In genomic region chr4:122968227-122968812, GRCh38 we compare ENCODE assay signal across 1 cellular context.
TF ChIP-seq lines count a peak whose summit lies in the region.

No MANE protein-coding gene starts in this region.

TF ChIP-seq in GM23338, 12 proteins besides CTCF, POLR2A, EP300 and RAD21 (continued from another document):
- TF ChIP-seq ZNF462 (CRISPR knock-in tag; IDR thresholded peaks at IDR 0.05) (no peak), STAT1 (IDR thresholded peaks at IDR 0.05; ENCODE audit: unreplicated experiment) (no peak), CREB1 (CRISPR knock-in tag; IDR thresholded peaks at IDR 0.05; ENCODE audit: low read depth) (no peak)
